Comparison of ENCODE assay signal across 1 cellular context in genomic region chr9:99351647-99352046, GRCh38.
TF ChIP-seq lines count a peak whose summit lies in the region.

No MANE protein-coding gene starts in this region.

TF ChIP-seq in H1, 55 proteins besides CTCF, POLR2A, EP300 and RAD21 (continued from another document):
- TF ChIP-seq SP2 (IDR thresholded peaks at IDR 0.05; ENCODE audit: low read length): no peak
- no peak for TF ChIP-seq USF2 (IDR thresholded peaks at IDR 0.05; ENCODE audit: low read length)
- no peak for TF ChIP-seq GABPA (IDR thresholded peaks at IDR 0.05; ENCODE audit: borderline replicate concordance, insufficient read depth, low read length)
- no peak for TF ChIP-seq CHD2 (IDR thresholded peaks at IDR 0.05; ENCODE audit: low read length)
- TF ChIP-seq JUND (IDR thresholded peaks at IDR 0.05; ENCODE audit: low read length): no peak
- no peak for TF ChIP-seq NANOG (IDR thresholded peaks at IDR 0.05; ENCODE audit: insufficient read depth, low read depth, low read length, poor library complexity, severe bottlenecking)
- TF ChIP-seq CTBP2 (IDR thresholded peaks at IDR 0.05; ENCODE audit: borderline replicate concordance, insufficient read depth, insufficient read length, low read length): no peak
